ENCODE assay signal across 11 cellular contexts in genomic region chr17:77442976-77443742, GRCh38.
A peak's percentile ranks its signal among the peaks of the same experiment; 100 is the strongest.
DNase-seq lines count a peak whose midpoint lies in the region; ATAC-seq and TF ChIP-seq lines count a peak whose summit lies in the region.
"Had no signal": no experiment of that assay in that cellular context is flagged by ENCODE, and none has a peak within 500 bp of the region (broad histone marks: within the 10 kb centered on the region; RNA-seq: fewer than 3 reads in every experiment).

No MANE protein-coding gene starts in this region.

- no peaks in the 10 kb centered on the region for H3K9me3 ChIP-seq in T-helper 17 cell (ENCODE audit: control insufficient read depth, low read length, poor library complexity, severe bottlenecking)
- H3K9me3 ChIP-seq: adrenal gland had no signal

- TF ChIP-seq CTCF in HL-60 (IDR thresholded peaks at IDR 0.05; ENCODE audit: insufficient read depth, low read length) (no peak), fibroblast of the aortic adventitia (IDR thresholded peaks at IDR 0.05; ENCODE audit: insufficient read depth, low read length) (no peak)

- H3K27me3 Mint-ChIP-seq in T-helper 17 cell: no peaks in the 10 kb centered on the region
- H3K27me3 Mint-ChIP-seq in stimulated activated naive CD8-positive, alpha-beta T cell treated with anti-CD3 and anti-CD28 coated beads, Interleukin-15, Interleukin-2, amounts not matched to agents 100 ng/mL and 50 ng/mL, for 24 hours: no peaks in the 10 kb centered on the region

- no peaks in the 10 kb centered on the region for H3K9me3 Mint-ChIP-seq in stimulated activated naive CD8-positive, alpha-beta T cell treated with anti-CD3 and anti-CD28 coated beads, Interleukin-15, Interleukin-2, amounts not matched to agents 100 ng/mL and 50 ng/mL, for 24 hours

- H3K27me3 ChIP-seq in HL-60 (ENCODE audit: insufficient read depth, poor library complexity, severe bottlenecking): no peaks in the 10 kb centered on the region
- H3K27me3 ChIP-seq: adrenal gland had no signal

- H3K4me1 Mint-ChIP-seq in T-helper 17 cell: peaks cover 80% of the 10 kb centered on the region
- H3K4me1 Mint-ChIP-seq in stimulated activated naive CD8-positive, alpha-beta T cell treated with anti-CD3 and anti-CD28 coated beads, Interleukin-15, Interleukin-2, amounts not matched to agents 100 ng/mL and 50 ng/mL, for 24 hours (ENCODE audit: low read depth): peaks cover 99% of the 10 kb centered on the region

- DNase-seq in HL-60 (ENCODE audit: low read depth in 1 of 2, low spot score in 1 of 2) (peak in 1 of 2 experiments; percentile 50), T-helper 17 cell (no peak), fibroblast of the aortic adventitia (ENCODE audit: low read depth) (peak; percentile 30), NCI-H82 treated with DMSO at 0.1 percent for 48 hours (lab: John Stamatoyannopoulos, UW; ENCODE audit: unreplicated experiment) (no peak), DMS153 (lab: John Stamatoyannopoulos, UW) (no peak), NCI-H2081 treated with DMSO at 0.1 percent for 48 hours (lab: John Stamatoyannopoulos, UW) (no peak)
- DNase-seq: adrenal gland, DMS79, NCI-H1436, OCI-M1 had no signal

- peak overlapping the region; percentile 35 for H3K27ac ChIP-seq in HL-60 (replicated peaks)

- peak overlapping the region; percentile 99 for H3K27ac Mint-ChIP-seq in T-helper 17 cell
- H3K27ac Mint-ChIP-seq in stimulated activated naive CD8-positive, alpha-beta T cell treated with anti-CD3 and anti-CD28 coated beads, Interleukin-15, Interleukin-2, amounts not matched to agents 100 ng/mL and 50 ng/mL, for 24 hours: peak overlapping the region; percentile 93

- no peaks in the 10 kb centered on the region for H3K36me3 Mint-ChIP-seq in T-helper 17 cell (ENCODE audit: low read depth)
- peaks cover 4% of the 10 kb centered on the region for H3K36me3 Mint-ChIP-seq in stimulated activated naive CD8-positive, alpha-beta T cell treated with anti-CD3 and anti-CD28 coated beads, Interleukin-15, Interleukin-2, amounts not matched to agents 100 ng/mL and 50 ng/mL, for 24 hours (ENCODE audit: low read depth)

- ATAC-seq in T-helper 17 cell: no peak

- H3K4me3 ChIP-seq in HL-60 (replicated peaks; ENCODE audit: insufficient read depth, low read length) (no peak overlapping the region), fibroblast of the aortic adventitia (ENCODE audit: low read depth, low read length) (no peak overlapping the region)
- H3K4me3 ChIP-seq: adrenal gland had no signal

- peak overlapping the region; percentile 93 for H3K4me3 Mint-ChIP-seq in T-helper 17 cell
- H3K4me3 Mint-ChIP-seq in stimulated activated naive CD8-positive, alpha-beta T cell treated with anti-CD3 and anti-CD28 coated beads, Interleukin-15, Interleukin-2, amounts not matched to agents 100 ng/mL and 50 ng/mL, for 24 hours: peak overlapping the region; percentile 4
